21 cellular contexts compared by ENCODE assay signal in genomic region chr16:66932076-66932475, GRCh38. TPM values are rescaled to one million over a fixed set of nuclear protein-coding genes. Genes with fewer than 3 reads are reported as not detected.
A peak's percentile ranks its signal among the peaks of the same experiment; 100 is the strongest.
DNase-seq lines count a peak whose midpoint lies in the region; ATAC-seq, FAIRE-seq and TF ChIP-seq lines count a peak whose summit lies in the region.
"Had no signal": no experiment of that assay in that cellular context is flagged by ENCODE, and none has a peak within 500 bp of the region (broad histone marks: within the 10 kb centered on the region; RNA-seq: fewer than 3 reads in every experiment).

No MANE protein-coding gene starts in this region.

- TF ChIP-seq EP300 in H1 (IDR thresholded peaks at IDR 0.05; ENCODE audit: borderline replicate concordance in 1 of 2, low read depth in 2 of 2, low read length in 2 of 2), result no peak

- POLR2A ChIA-PET in activated CD4-positive, alpha-beta T cell treated with anti-CD3 and anti-CD28 coated beads, Interleukin-2, amount 10 ng/mL, durations not matched to agents 7 days and 5 days (lab: Charles Lee), result no interaction called here
- POLR2A ChIA-PET in T-cell (lab: Charles Lee) (no interaction called here), H1 (lab: Charles Lee; ENCODE audit: partially characterized antibody) (interaction anchor here (2.0 kb wide), 1 partner anchor 51 kb away, joined by 7 read pairs; the partner anchor contains the start of gene PDP2)

- H3K27ac ChIP-seq in H1 (ENCODE audit: low read depth, low read length) (no peak overlapping the region), trophoblast cell (ENCODE audit: low read depth, low read length) (no peak overlapping the region)
- H3K27ac ChIP-seq: SK-N-MC, upper lobe of left lung, VCaP had no signal

- H3K23ac ChIP-seq in H1 (ENCODE audit: insufficient read length), result no peak overlapping the region
- no peak overlapping the region for H3K23ac ChIP-seq in trophoblast cell (ENCODE audit: low read length)

- H3K4ac ChIP-seq in H1 (replicated peaks; ENCODE audit: insufficient read length, low read depth, low read length) (no peak overlapping the region), trophoblast cell (ENCODE audit: low read depth, low read length) (no peak overlapping the region)

- H3K4me1 ChIP-seq in H1 (replicated peaks in 1 of 4; ENCODE audit: control insufficient read depth in 3 of 4, insufficient read depth in 4 of 4, low read length in 3 of 4) (peaks cover 0 to 11% (median 7%) of the 10 kb centered on the region in 4 experiments; a peak in 4 of 7 replicates), trophoblast cell (ENCODE audit: control insufficient read depth in 1 of 2, insufficient read depth in 2 of 2, low read length in 2 of 2) (peaks cover 18 to 20% of the 10 kb centered on the region in 2 experiments)

- H2AFZ ChIP-seq in H1 (ENCODE audit: low read length), result no peak overlapping the region
- H2AFZ ChIP-seq in trophoblast cell (ENCODE audit: insufficient read depth, low read length, poor library complexity), result no peak overlapping the region

- H3K9me3 ChIP-seq in H1 (ENCODE audit: insufficient read depth in 2 of 2, low read depth in 1 of 2, low read length in 1 of 2), result no peaks in the 10 kb centered on the region
- no peaks in the 10 kb centered on the region for H3K9me3 ChIP-seq in trophoblast cell (ENCODE audit: insufficient read depth, low read depth, low read length)
- H3K9me3 ChIP-seq: upper lobe of left lung had no signal

- ATAC-seq in T-cell (replicated peaks in 1 of 4) (no peak), GM21576 (IDR thresholded peaks at IDR 0.05; ENCODE audit: unreplicated experiment) (no peak)
- ATAC-seq: HCT116 had no signal

- no peak overlapping the region for H3K27ac Mint-ChIP-seq in activated CD4-positive, alpha-beta T cell treated with anti-CD3 and anti-CD28 coated beads, Interleukin-2, amount 10 ng/mL, durations not matched to agents 7 days and 5 days
- H3K27ac Mint-ChIP-seq in T-cell, result peak overlapping the region; percentile 92 to 96

- peaks cover 58% of the 10 kb centered on the region for H3K4me1 Mint-ChIP-seq in activated CD4-positive, alpha-beta T cell treated with anti-CD3 and anti-CD28 coated beads, Interleukin-2, amount 10 ng/mL, durations not matched to agents 7 days and 5 days
- H3K4me1 Mint-ChIP-seq in T-cell, result peaks cover 48 to 54% (median 53%) of the 10 kb centered on the region in 3 donors

- H4K5ac ChIP-seq in H1 (ENCODE audit: insufficient read length, low read depth, low read length), result no peak overlapping the region

- H2BK12ac ChIP-seq in H1 (ENCODE audit: low read depth, low read length) (no peak overlapping the region), trophoblast cell (ENCODE audit: low read length) (no peak overlapping the region)

- peaks cover 23% of the 10 kb centered on the region for H3K36me3 Mint-ChIP-seq in activated CD4-positive, alpha-beta T cell treated with anti-CD3 and anti-CD28 coated beads, Interleukin-2, amount 10 ng/mL, durations not matched to agents 7 days and 5 days (ENCODE audit: low read depth)
- peaks cover 13% of the 10 kb centered on the region for H3K36me3 Mint-ChIP-seq in T-cell

- no peaks in the 10 kb centered on the region for H3K27me3 Mint-ChIP-seq in activated CD4-positive, alpha-beta T cell treated with anti-CD3 and anti-CD28 coated beads, Interleukin-2, amount 10 ng/mL, durations not matched to agents 7 days and 5 days
- no peaks in the 10 kb centered on the region for H3K27me3 Mint-ChIP-seq in T-cell

- no peak for FAIRE-seq in H1 (lab: Jason Lieb, UNC)
- FAIRE-seq: endothelial cell of umbilical vein, G401.6 had no signal

- peak overlapping the region; percentile 99 for H3K4me3 Mint-ChIP-seq in activated CD4-positive, alpha-beta T cell treated with anti-CD3 and anti-CD28 coated beads, Interleukin-2, amount 10 ng/mL, durations not matched to agents 7 days and 5 days
- peak overlapping the region; percentile 96 to 98 (median 97) for H3K4me3 Mint-ChIP-seq in T-cell

- peaks cover 2% of the 10 kb centered on the region in 2 experiments for H4K20me1 ChIP-seq in H1 (replicated peaks in 1 of 2; ENCODE audit: control insufficient read depth in 1 of 2, insufficient read depth in 2 of 2, low read length in 2 of 2)

- H4K91ac ChIP-seq in H1 (replicated peaks; ENCODE audit: insufficient read length, low read length), result no peak overlapping the region
- no peak overlapping the region for H4K91ac ChIP-seq in trophoblast cell (ENCODE audit: low read depth, low read length)

- no peak overlapping the region for H2BK20ac ChIP-seq in H1 (ENCODE audit: low read length)

- no peak overlapping the region for H2BK120ac ChIP-seq in H1 (replicated peaks; ENCODE audit: low read depth, low read length)
- no peak overlapping the region for H2BK120ac ChIP-seq in trophoblast cell (ENCODE audit: insufficient read depth, low read length, poor library complexity)

- no peak for TF ChIP-seq POLR2A in H1 (IDR thresholded peaks at IDR 0.05; ENCODE audit: control extremely low read depth in 1 of 2, low read depth in 2 of 2, low read length in 2 of 2)

- no peak overlapping the region for H2AK5ac ChIP-seq in H1 (ENCODE audit: low read depth, low read length)
- H2AK5ac ChIP-seq in trophoblast cell (ENCODE audit: low read length), result no peak overlapping the region

- H3K9ac ChIP-seq in H1 (replicated peaks in 1 of 4; ENCODE audit: extremely low read depth in 1 of 4, low read depth in 3 of 4, low read length in 3 of 4) (no peak overlapping the region), trophoblast cell (ENCODE audit: low read length) (no peak overlapping the region)

- CTCF ChIA-PET in activated CD4-positive, alpha-beta T cell treated with anti-CD3 and anti-CD28 coated beads, Interleukin-2, amount 10 ng/mL, durations not matched to agents 7 days and 5 days (lab: Charles Lee), result interaction anchor here (1.4 to 2.8 kb wide), 3 partner anchors 21 to 40 kb away, joined by 3 to 9 read pairs (median 7); no protein-coding TSS in a partner anchor
- CTCF ChIA-PET in T-cell (lab: Charles Lee) (no interaction called here), H1 (lab: Charles Lee; ENCODE audit: partially characterized antibody) (interaction anchor here (0.7 to 5.5 kb wide), 8 partner anchors 15 to 172 kb away, joined by 3 to 44 read pairs (median 7); no protein-coding TSS in a partner anchor)

- no peak overlapping the region for H3K4me3 ChIP-seq in H1 (ENCODE audit: extremely low read depth in 1 of 4, insufficient read depth in 2 of 4, low read depth in 3 of 4, low read length in 4 of 4)
- H3K4me3 ChIP-seq in trophoblast cell (ENCODE audit: low read depth, low read length), result no peak overlapping the region
- H3K4me3 ChIP-seq: lung, SK-N-MC, upper lobe of left lung had no signal

- no peak overlapping the region for H2BK15ac ChIP-seq in H1 (ENCODE audit: low read length)

- no peak for DNase-seq in activated CD4-positive, alpha-beta T cell treated with anti-CD3 and anti-CD28 coated beads, Interleukin-2, amount 10 ng/mL, durations not matched to agents 7 days and 5 days
- DNase-seq in activated CD4-positive, alpha-beta T cell treated with anti-CD3 and anti-CD28 coated beads, Interleukin-2, amount 50 U/mL, for 1 hour, result no peak
- no peak for DNase-seq in T-cell
- no peak for DNase-seq in H1 (ENCODE audit: low read depth in 1 of 2, low spot score in 2 of 2)
- peak; percentile 66 to 74 for DNase-seq in trophoblast cell
- DNase-seq in HuH-7.5 (ENCODE audit: low spot score), result no peak
- no peak for DNase-seq in anterior cingulate cortex (lab: John Stamatoyannopoulos, UW)
- DNase-seq: amniotic stem cell; NCI-H1930; NCI-H524 treated with DMSO at 0.1 percent for 48 hours; stimulated activated CD4-positive, alpha-beta T cell treated with anti-CD3 and anti-CD28 coated beads, Interleukin-4, amount 100 ng/mL, for 24 hours; upper lobe of left lung had no signal

- no peaks in the 10 kb centered on the region; a peak in 1 of 4 replicates for H3K79me2 ChIP-seq in H1 (ENCODE audit: control insufficient read depth in 1 of 2, insufficient read depth in 2 of 2, low read length in 2 of 2)
- H3K79me2 ChIP-seq in trophoblast cell (ENCODE audit: control insufficient read depth, insufficient read depth, low read length, poor library complexity), result peaks cover 9% of the 10 kb centered on the region

- TF ChIP-seq RAD21 in H1 (IDR thresholded peaks at IDR 0.05 in 1 of 2, conservative IDR thresholded peaks at IDR 0.05 in 1 of 2; ENCODE audit: low read depth in 2 of 2, low read length in 2 of 2), result no peak

- TF ChIP-seq CTCF in H1 (IDR thresholded peaks at IDR 0.05; ENCODE audit: control extremely low read depth in 1 of 3, insufficient read depth in 1 of 3, low read depth in 1 of 3, low read length in 3 of 3), result no peak

- H3K18ac ChIP-seq in H1 (ENCODE audit: extremely low read depth, low read length) (no peak overlapping the region), trophoblast cell (ENCODE audit: low read length) (no peak overlapping the region)

- peaks cover 0 to 13% (median 8%) of the 10 kb centered on the region in 4 experiments; a peak in 4 of 7 replicates for H3K27me3 ChIP-seq in H1 (replicated peaks in 1 of 4; ENCODE audit: control insufficient read depth in 3 of 4, extremely low read depth in 1 of 4, insufficient read depth in 3 of 4, low read length in 3 of 4)
- H3K27me3 ChIP-seq in trophoblast cell (ENCODE audit: insufficient read depth, low read length), result no peaks in the 10 kb centered on the region
- H3K27me3 ChIP-seq: upper lobe of left lung had no signal

- peaks cover 15% of the 10 kb centered on the region; the same call in 1 of the 2 replicates for H3K23me2 ChIP-seq in H1 (ENCODE audit: low read depth, low read length)

- H4K12ac ChIP-seq in trophoblast cell (ENCODE audit: low read depth, low read length), result no peak overlapping the region

- H3K36me3 ChIP-seq in H1 (ENCODE audit: control insufficient read depth in 2 of 4, insufficient read depth in 4 of 4, low read length in 3 of 4) (peaks cover 0 to 3% (median under 1%) of the 10 kb centered on the region in 4 experiments; a peak in 3 of 8 replicates), trophoblast cell (ENCODE audit: control insufficient read depth in 1 of 2, insufficient read depth in 2 of 2, low read length in 2 of 2) (peaks cover 10 to 11% of the 10 kb centered on the region in 2 experiments)

- H3K4me2 ChIP-seq in H1 (ENCODE audit: insufficient read depth in 1 of 2, low read depth in 2 of 2, low read length in 2 of 2) (no peak overlapping the region), trophoblast cell (ENCODE audit: low read length) (no peak overlapping the region)

- H3K14ac ChIP-seq in H1 (ENCODE audit: insufficient read length), result no peak overlapping the region
- no peak overlapping the region for H3K14ac ChIP-seq in trophoblast cell (ENCODE audit: low read length)

- H3K56ac ChIP-seq in H1 (replicated peaks; ENCODE audit: insufficient read length, low read depth, low read length), result no peak overlapping the region

- H4K8ac ChIP-seq in H1 (ENCODE audit: extremely low read depth, insufficient read depth, low read length) (peak overlapping the region; percentile 40; the same call in 1 of the 2 replicates), trophoblast cell (ENCODE audit: low read depth, low read length) (no peak overlapping the region)

- H2BK5ac ChIP-seq in H1 (ENCODE audit: low read depth, low read length) (no peak overlapping the region), trophoblast cell (ENCODE audit: low read depth, low read length, poor library complexity) (no peak overlapping the region)

- no peaks in the 10 kb centered on the region for H3K9me3 Mint-ChIP-seq in activated CD4-positive, alpha-beta T cell treated with anti-CD3 and anti-CD28 coated beads, Interleukin-2, amount 10 ng/mL, durations not matched to agents 7 days and 5 days
- no peaks in the 10 kb centered on the region for H3K9me3 Mint-ChIP-seq in T-cell

- H3K79me1 ChIP-seq in H1 (ENCODE audit: low read depth, low read length) (no peaks in the 10 kb centered on the region; the same call in 1 of the 2 replicates), trophoblast cell (ENCODE audit: low read length) (peaks cover 8% of the 10 kb centered on the region)

- 92% methylated on average over 4 of the region's 4 CpGs; no CpG with 5 or more reads in 1 of the 2 experiments for WGBS in H1 (ENCODE audit: extremely low coverage in 1 of 2, insufficient coverage in 1 of 2, insufficient read length in 1 of 2, insufficient replicate concordance in 2 of 2, low coverage in 1 of 2, low lambda C conversion rate in 2 of 2, missing lambda C conversion rate in 1 of 2), 2 experiments
- no CpG with 5 or more reads among the region's 4 CpGs for WGBS in trophoblast cell (ENCODE audit: extremely low coverage, insufficient coverage, insufficient read length)

RNA-seq across cellular contexts. Expression of gene CIAO2B, which starts 2.1 kb away (rescaled TPM):
- total RNA-seq in activated CD4-positive, alpha-beta T cell treated with anti-CD3 and anti-CD28 coated beads, Interleukin-2, amount 10 ng/mL, durations not matched to agents 7 days and 5 days, result 100 to 1,000 TPM in 1 of 2 experiments, 10 to 100 TPM in 1; 95.2 to 112 TPM
- 10 to 100 TPM; 55.3 to 66.8 (median 62.4) TPM for total RNA-seq in T-cell
- total RNA-seq in H1 (2021; fragmentation: NEBNext Ultra II Directional; extraction: Animal tissue kit (Norgen Biotek cat#: 25700)), result 65.6 and 71.3 TPM in 2 replicates
- 248 and 256 TPM in 2 replicates for polyA plus RNA-seq in H1 (2011; rRNA removed)
- 191 TPM for polyA plus RNA-seq in H1 (2011; cell fraction: cytosol; rRNA removed)
- polyA plus RNA-seq in H1 (2011; cell fraction: nucleus; rRNA removed), result 156 TPM
- 67.2 to 137 TPM (median 134 TPM) in 4 replicates for polyA plus RNA-seq in H1 (2012, experiment 1 of 2)
- polyA plus RNA-seq in H1 (2012, experiment 2 of 2), result 152 TPM
- 82.5 TPM for polyA plus RNA-seq in H1 (2013, experiment 1 of 2)
- polyA plus RNA-seq in H1 (2013, experiment 2 of 2), result 88.9 TPM
- polyA minus RNA-seq in H1 (2011; rRNA and poly(A)+ RNA removed), result 69.6 and 94.4 TPM in 2 replicates
- polyA minus RNA-seq in H1 (2011; cell fraction: cytosol; rRNA and poly(A)+ RNA removed), result 53.9 TPM
- polyA minus RNA-seq in H1 (2011; cell fraction: nucleus; rRNA and poly(A)+ RNA removed), result 28.7 TPM
- 77.2 and 77.9 TPM in 2 replicates for polyA plus RNA-seq in trophoblast cell (2013)

RNA-seq across cellular contexts. Expression of gene CES2, which starts 3.2 kb away (rescaled TPM):
- total RNA-seq in activated CD4-positive, alpha-beta T cell treated with anti-CD3 and anti-CD28 coated beads, Interleukin-2, amount 10 ng/mL, durations not matched to agents 7 days and 5 days, result 10 to 100 TPM; 31.5 to 34.9 TPM
- 10 to 100 TPM; 35.3 to 56.5 (median 50.2) TPM for total RNA-seq in T-cell
- total RNA-seq in H1 (2021; fragmentation: NEBNext Ultra II Directional; extraction: Animal tissue kit (Norgen Biotek cat#: 25700)), result 14.4 and 14.7 TPM in 2 replicates
- polyA plus RNA-seq in H1 (2011; rRNA removed), result 8.6 and 16.8 TPM in 2 replicates
- 12.2 TPM for polyA plus RNA-seq in H1 (2011; cell fraction: cytosol; rRNA removed)
- polyA plus RNA-seq in H1 (2011; cell fraction: nucleus; rRNA removed), result 34.5 TPM
- polyA plus RNA-seq in H1 (2012, experiment 1 of 2), result 12.3 to 15.9 TPM (median 14.2 TPM) in 4 replicates
- 10.4 TPM for polyA plus RNA-seq in H1 (2012, experiment 2 of 2)
- 14.2 TPM for polyA plus RNA-seq in H1 (2013, experiment 1 of 2)
- polyA plus RNA-seq in H1 (2013, experiment 2 of 2), result 12.1 TPM
- polyA minus RNA-seq in H1 (2011; rRNA and poly(A)+ RNA removed), result 16.0 and 19.1 TPM in 2 replicates
- 9.0 TPM for polyA minus RNA-seq in H1 (2011; cell fraction: cytosol; rRNA and poly(A)+ RNA removed)
- 33.8 TPM for polyA minus RNA-seq in H1 (2011; cell fraction: nucleus; rRNA and poly(A)+ RNA removed)
- polyA plus RNA-seq in trophoblast cell (2013), result 11.5 and 12.3 TPM in 2 replicates

RNA-seq across cellular contexts. Expression of gene RRAD, which starts 6.7 kb away (rescaled TPM):
- under 1 TPM; 0.20 to 0.23 TPM for total RNA-seq in activated CD4-positive, alpha-beta T cell treated with anti-CD3 and anti-CD28 coated beads, Interleukin-2, amount 10 ng/mL, durations not matched to agents 7 days and 5 days
- total RNA-seq in T-cell, result 1 to 10 TPM in 1 of 5 donors, under 1 TPM in 3, not detected in 1; 0.28 to 1.1 (median 0.53) TPM
- not detected in 2 replicates for total RNA-seq in H1 (2021; fragmentation: NEBNext Ultra II Directional; extraction: Animal tissue kit (Norgen Biotek cat#: 25700))
- 0.08 and 0.17 TPM in 2 replicates for polyA plus RNA-seq in H1 (2011; rRNA removed)
- polyA plus RNA-seq in H1 (2011; cell fraction: cytosol; rRNA removed), result 0.26 TPM
- polyA plus RNA-seq in H1 (2011; cell fraction: nucleus; rRNA removed), result 0.57 TPM
- polyA plus RNA-seq in H1 (2012, experiment 1 of 2), result 0.16 to 0.83 TPM (median 0.18 TPM) in 3 of 4 replicates, not detected in the other
- polyA plus RNA-seq in H1 (2012, experiment 2 of 2), result 0.16 TPM
- polyA plus RNA-seq in H1 (2013, experiment 1 of 2), result 0.08 TPM
- 0.09 TPM for polyA plus RNA-seq in H1 (2013, experiment 2 of 2)
- not detected in 2 replicates for polyA minus RNA-seq in H1 (2011; rRNA and poly(A)+ RNA removed)
- polyA minus RNA-seq in H1 (2011; cell fraction: cytosol; rRNA and poly(A)+ RNA removed), result not detected
- not detected for polyA minus RNA-seq in H1 (2011; cell fraction: nucleus; rRNA and poly(A)+ RNA removed)
- polyA plus RNA-seq in trophoblast cell (2013), result 0.94 and 0.96 TPM in 2 replicates

RNA-seq across cellular contexts. Expression of gene CDH16, which starts 13.4 kb away (rescaled TPM):
- not detected for total RNA-seq in activated CD4-positive, alpha-beta T cell treated with anti-CD3 and anti-CD28 coated beads, Interleukin-2, amount 10 ng/mL, durations not matched to agents 7 days and 5 days
- total RNA-seq in T-cell, result not detected
- not detected in 2 replicates for total RNA-seq in H1 (2021; fragmentation: NEBNext Ultra II Directional; extraction: Animal tissue kit (Norgen Biotek cat#: 25700))
- polyA plus RNA-seq in H1 (2011; rRNA removed), result not detected in 2 replicates
- polyA plus RNA-seq in H1 (2011; cell fraction: cytosol; rRNA removed), result not detected
- not detected for polyA plus RNA-seq in H1 (2011; cell fraction: nucleus; rRNA removed)
- polyA plus RNA-seq in H1 (2012, experiment 1 of 2), result not detected in 4 replicates
- not detected for polyA plus RNA-seq in H1 (2012, experiment 2 of 2)
- polyA plus RNA-seq in H1 (2013, experiment 1 of 2), result not detected
- polyA plus RNA-seq in H1 (2013, experiment 2 of 2), result not detected
- not detected in 2 replicates for polyA minus RNA-seq in H1 (2011; rRNA and poly(A)+ RNA removed)
- polyA minus RNA-seq in H1 (2011; cell fraction: cytosol; rRNA and poly(A)+ RNA removed), result not detected
- not detected for polyA minus RNA-seq in H1 (2011; cell fraction: nucleus; rRNA and poly(A)+ RNA removed)
- polyA plus RNA-seq in trophoblast cell (2013), result 0.04 TPM in 2 replicates
- total RNA-seq: chondrocyte, endothelial cell of umbilical vein, omental fat pad had no signal
- polyA plus RNA-seq: endothelial cell of umbilical vein had no signal

RNA-seq across cellular contexts. Expression of gene CES3, which starts 29.0 kb away (rescaled TPM):
- total RNA-seq in activated CD4-positive, alpha-beta T cell treated with anti-CD3 and anti-CD28 coated beads, Interleukin-2, amount 10 ng/mL, durations not matched to agents 7 days and 5 days, result 1 to 10 TPM; 5.9 to 6.4 TPM
- total RNA-seq in T-cell, result under 1 TPM; 0.10 to 0.88 (median 0.58) TPM
- total RNA-seq in H1 (2021; fragmentation: NEBNext Ultra II Directional; extraction: Animal tissue kit (Norgen Biotek cat#: 25700)), result 1.6 and 1.7 TPM in 2 replicates
- 2.2 and 2.8 TPM in 2 replicates for polyA plus RNA-seq in H1 (2011; rRNA removed)
- 3.4 TPM for polyA plus RNA-seq in H1 (2011; cell fraction: cytosol; rRNA removed)
- 13.2 TPM for polyA plus RNA-seq in H1 (2011; cell fraction: nucleus; rRNA removed)
- polyA plus RNA-seq in H1 (2012, experiment 1 of 2), result 1.1 to 3.7 TPM (median 2.0 TPM) in 4 replicates
- 0.67 TPM for polyA plus RNA-seq in H1 (2012, experiment 2 of 2)
- polyA plus RNA-seq in H1 (2013, experiment 1 of 2), result 1.7 TPM
- polyA plus RNA-seq in H1 (2013, experiment 2 of 2), result 1.3 TPM
- polyA minus RNA-seq in H1 (2011; rRNA and poly(A)+ RNA removed), result 2.4 and 2.9 TPM in 2 replicates
- polyA minus RNA-seq in H1 (2011; cell fraction: cytosol; rRNA and poly(A)+ RNA removed), result 0.59 TPM
- 12.5 TPM for polyA minus RNA-seq in H1 (2011; cell fraction: nucleus; rRNA and poly(A)+ RNA removed)
- 0.17 and 0.26 TPM in 2 replicates for polyA plus RNA-seq in trophoblast cell (2013)
- total RNA-seq: endothelial cell of umbilical vein had no signal

Comparison
In these comparisons a context has a peak if more than half of its experiments do, and no peak if none do; other contexts are left out.
1. DNase-seq: peak in trophoblast cell (2 of 2); none in activated CD4-positive, alpha-beta T cell treated with anti-CD3 and anti-CD28 coated beads, Interleukin-2, amount 10 ng/mL, durations not matched to agents 7 days and 5 days (single experiment), activated CD4-positive, alpha-beta T cell treated with anti-CD3 and anti-CD28 coated beads, Interleukin-2, amount 50 U/mL, for 1 hour (single experiment), T-cell (0 of 34), H1 (0 of 2), HuH-7.5 (single experiment) and anterior cingulate cortex (0 of 58).
2. CTCF ChIA-PET loops: an anchor here in activated CD4-positive, alpha-beta T cell treated with anti-CD3 and anti-CD28 coated beads, Interleukin-2, amount 10 ng/mL, durations not matched to agents 7 days and 5 days (1.4 to 2.8 kb wide) and H1 (0.7 to 5.5 kb wide); none called in T-cell.